ENCODE assay signal across 9 cellular contexts in the genomic region with DNA sequence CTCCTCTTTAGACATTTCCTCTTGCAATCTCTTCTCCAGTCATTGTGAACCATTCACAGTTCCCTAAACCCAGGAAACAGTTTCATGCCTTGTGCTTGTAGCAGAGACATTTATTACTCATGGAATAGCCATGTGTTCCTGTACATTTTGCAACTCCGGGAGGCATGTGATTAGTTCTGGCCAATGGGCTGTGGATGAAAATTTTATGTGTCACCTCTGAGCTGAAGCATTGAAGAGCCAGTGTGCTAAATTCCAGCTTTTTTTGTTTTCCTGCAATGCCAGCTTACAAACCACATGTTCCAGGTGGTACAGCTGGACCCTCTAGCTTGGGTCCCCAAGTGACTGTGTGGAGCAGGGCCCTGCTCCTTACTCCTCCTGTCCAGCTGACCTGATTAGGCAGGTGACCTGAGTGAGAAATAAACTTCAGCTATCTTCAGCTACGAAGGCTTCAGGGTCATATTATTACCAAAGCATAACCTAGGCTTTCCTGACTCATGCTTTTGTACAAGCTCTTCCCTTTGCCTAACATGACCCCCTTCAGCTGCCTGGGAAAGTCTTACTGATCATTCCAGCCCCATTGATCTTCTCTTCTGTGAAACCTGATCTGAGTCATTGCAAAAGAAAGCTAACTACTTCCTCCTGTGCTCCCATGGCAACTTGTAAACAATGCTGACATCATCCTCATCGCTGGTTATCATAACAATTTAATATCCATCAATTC.
DNase-seq lines count a peak whose midpoint lies in the region; ATAC-seq, FAIRE-seq and TF ChIP-seq lines count a peak whose summit lies in the region.
"Had no signal": no experiment of that assay in that cellular context is flagged by ENCODE, and none has a peak within 500 bp of the region (broad histone marks: within the 10 kb centered on the region; RNA-seq: fewer than 3 reads in every experiment).

No MANE protein-coding gene starts in this region.

- TF ChIP-seq POLR2A in IMR-90 (IDR thresholded peaks at IDR 0.05; ENCODE audit: low read depth, low read length): peak; percentile 64; the same call in 1 of the 2 replicates
- no peak for TF ChIP-seq POLR2A in right lobe of liver (IDR thresholded peaks at IDR 0.05)
- TF ChIP-seq POLR2A in tibial nerve (IDR thresholded peaks at IDR 0.05): no peak

- peak; percentile 16; the same call in 1 of the 2 replicates for TF ChIP-seq RAD21 in IMR-90 (IDR thresholded peaks at IDR 0.05; ENCODE audit: low read length)

- TF ChIP-seq CTCF in GM10266 (IDR thresholded peaks at IDR 0.05; ENCODE audit: control insufficient read depth, insufficient read depth, low read depth, missing control alignments): no peak
- TF ChIP-seq CTCF in IMR-90 (conservative IDR thresholded peaks at IDR 0.05; ENCODE audit: low read depth, low read length): no peak
- no peak for TF ChIP-seq CTCF in bronchial epithelial cell (IDR thresholded peaks at IDR 0.05; ENCODE audit: insufficient read depth, low read length, severe bottlenecking)
- no peak for TF ChIP-seq CTCF in right lobe of liver (IDR thresholded peaks at IDR 0.05)
- no peak for TF ChIP-seq CTCF in tibial nerve (IDR thresholded peaks at IDR 0.05)

- peak overlapping the region; percentile 86 for H3K18ac ChIP-seq in IMR-90 (ENCODE audit: low read depth, low read length)

- POLR2A ChIA-PET in IMR-90 (lab: Charles Lee; ENCODE audit: unreplicated experiment): no interaction called here

- H3K27me3 ChIP-seq in IMR-90 (ENCODE audit: control insufficient read depth, insufficient read depth, low read length) (no peaks in the 10 kb centered on the region), bronchial epithelial cell (ENCODE audit: control insufficient read depth, insufficient read depth, low read length) (no peaks in the 10 kb centered on the region), right lobe of liver (no peaks in the 10 kb centered on the region), tibial nerve (no peaks in the 10 kb centered on the region)

- peak overlapping the region; percentile 83 for H2AK9ac ChIP-seq in IMR-90 (replicated peaks; ENCODE audit: low read depth, low read length, poor library complexity)

- H2BK20ac ChIP-seq in IMR-90 (ENCODE audit: low read depth, low read length): peak overlapping the region; percentile 98

- peaks cover 17% of the 10 kb centered on the region for H3K9me1 ChIP-seq in IMR-90 (ENCODE audit: insufficient read depth, low read length)

- CTCF ChIA-PET in IMR-90 (lab: Yijun Ruan, JAX): interaction anchor here (0.6 to 1.6 kb wide), 5 partner anchors 10 to 771 kb away, joined by 3 to 8 read pairs (median 4); no protein-coding TSS in a partner anchor

- dilution Hi-C loops in IMR-90 (cut with HindIII; ENCODE audit: low sequenced_read_pairs, unreplicated experiment): no loop called here

- peak overlapping the region; percentile 88 for H4K91ac ChIP-seq in IMR-90 (ENCODE audit: insufficient read depth, low read depth, low read length)

- peak overlapping the region; percentile 69 for H4K5ac ChIP-seq in IMR-90 (ENCODE audit: low read depth, low read length)

- H3K56ac ChIP-seq in IMR-90 (ENCODE audit: extremely low read depth, insufficient read depth, low read length): peak overlapping the region; percentile 64

- H3K4me3 ChIP-seq in IMR-90 (ENCODE audit: insufficient read depth, low read depth, low read length) (no peak overlapping the region), bronchial epithelial cell (ENCODE audit: low read depth, low read length) (no peak overlapping the region), right lobe of liver (no peak overlapping the region), tibial nerve (no peak overlapping the region)

- WGBS in IMR-90 (ENCODE audit: extremely low coverage in 2 of 2, insufficient read length in 1 of 2), 2 experiments: 14% methylated on average over 2 of the region's 3 CpGs; no CpG with 5 or more reads in 1 of the 2 experiments
- WGBS in right lobe of liver (ENCODE audit: insufficient coverage, low coverage, low lambda C conversion rate, missing lambda C conversion rate): 17% methylated on average over 3 of the region's 3 CpGs
- WGBS in tibial nerve, 2 donors: 37 to 40% methylated on average over 3 of the region's 3 CpGs

- H2BK15ac ChIP-seq in IMR-90 (ENCODE audit: low read depth, low read length): peak overlapping the region; percentile 61; the same call in 2 of the 3 replicates

- H3K36me3 ChIP-seq in IMR-90 (ENCODE audit: control insufficient read depth, insufficient read depth, low read length): no peaks in the 10 kb centered on the region
- no peaks in the 10 kb centered on the region for H3K36me3 ChIP-seq in bronchial epithelial cell (ENCODE audit: control insufficient read depth, insufficient read depth, low read length)
- no peaks in the 10 kb centered on the region for H3K36me3 ChIP-seq in right lobe of liver
- no peaks in the 10 kb centered on the region for H3K36me3 ChIP-seq in tibial nerve

- peak overlapping the region; percentile 75 for H2AK5ac ChIP-seq in IMR-90 (ENCODE audit: low read depth, low read length)

- H3K4me1 ChIP-seq in IMR-90 (ENCODE audit: control insufficient read depth, insufficient read depth, low read length) (peaks cover 16% of the 10 kb centered on the region), right lobe of liver (peaks cover 0 to 36% (median 12%) of the 10 kb centered on the region in 4 donors), tibial nerve (peaks cover 0 to 31% (median 14%) of the 10 kb centered on the region in 4 donors)

- H2BK5ac ChIP-seq in IMR-90 (ENCODE audit: low read depth, low read length, poor library complexity, severe bottlenecking): peak overlapping the region; percentile 99

- H2AFZ ChIP-seq in IMR-90 (replicated peaks; ENCODE audit: low read length, poor library complexity): peak overlapping the region; percentile 86

- BruUV-seq in IMR-90 (replicated peaks; lab: Mats Ljungman, UMichigan): no TSS peak

- ATAC-seq in GM21825 (IDR thresholded peaks at IDR 0.05; ENCODE audit: unreplicated experiment) (peak; percentile 93), IMR-90 (ENCODE audit: low read depth) (peak; percentile 86), right lobe of liver (peak; percentile 48 to 76 (median 62))

- in situ Hi-C loops in IMR-90 (cut with MboI; ENCODE audit: low sequenced_read_pairs): no loop called here

- intact Hi-C loops in IMR-90 (cut with micrococcal nuclease) (loop anchor here (2.0 to 5.0 kb wide), 3 partner anchors 16 to 98 kb away; no protein-coding TSS in a partner anchor), right lobe of liver (cut with DNase I) (no loop called here)

- H3K4ac ChIP-seq in IMR-90 (ENCODE audit: low read depth, low read length): peak overlapping the region; percentile 95

- peaks cover 0 to 5% of the 10 kb centered on the region in 2 experiments; a peak in 1 of 4 replicates for H3K79me1 ChIP-seq in IMR-90 (ENCODE audit: low read depth in 1 of 2, low read length in 2 of 2)

- H3K27ac ChIP-seq in IMR-90 (ENCODE audit: insufficient read depth, low read length) (peak overlapping the region; percentile 93), right lobe of liver (peak overlapping the region; percentile 36 to 62 (median 47)), tibial nerve (peak overlapping the region in 3 of 4 donors; percentile 25 to 87 (median 59))

- H2BK120ac ChIP-seq in IMR-90 (ENCODE audit: low read depth, low read length): peak overlapping the region; percentile 96

- no peaks in the 10 kb centered on the region; the same call in 1 of the 2 replicates for H3K9me3 ChIP-seq in IMR-90 (ENCODE audit: control insufficient read depth, insufficient read depth, low read length)
- no peaks in the 10 kb centered on the region for H3K9me3 ChIP-seq in right lobe of liver
- H3K9me3 ChIP-seq in tibial nerve: peaks cover 0 to 5% (median 0%) of the 10 kb centered on the region in 4 donors

- H3K14ac ChIP-seq in IMR-90 (replicated peaks; ENCODE audit: low read depth, low read length): peak overlapping the region; percentile 90

- peak overlapping the region; percentile 91 for H3K23ac ChIP-seq in IMR-90 (ENCODE audit: low read depth, low read length)

- H4K8ac ChIP-seq in IMR-90 (ENCODE audit: low read depth in 2 of 2, low read length in 2 of 2): peak overlapping the region; percentile 11 to 94; a peak in 3 of 4 replicates

- DNase-seq in GM10266 (ENCODE audit: extremely low spot score) (peak; percentile 82), IMR-90 (peak; percentile 99), T follicular helper cell (ENCODE audit: low read depth) (peak; percentile 52), bronchial epithelial cell (ENCODE audit: low read depth) (peak; percentile 100), right lobe of liver (no peak), tibial nerve (ENCODE audit: low spot score in 2 of 2) (peak in 1 of 2 donors; percentile 73), RPMI8226 (no peak)

- H3K9ac ChIP-seq in IMR-90 (ENCODE audit: low read depth, low read length): no peak overlapping the region

- FAIRE-seq in bronchial epithelial cell (lab: Jason Lieb, UNC): no peak
- FAIRE-seq: colon had no signal

- peak in 1 of 2 donors; percentile 62 for TF ChIP-seq EP300 in tibial nerve (IDR thresholded peaks at IDR 0.05)

- peak overlapping the region; percentile 51 for H3K4me2 ChIP-seq in IMR-90 (ENCODE audit: low read depth, low read length)

- no peaks in the 10 kb centered on the region for H4K20me1 ChIP-seq in IMR-90 (ENCODE audit: insufficient read depth, low read length)

TF ChIP-seq in IMR-90, 13 proteins besides CTCF, POLR2A, EP300 and RAD21 (continues in another document):
- TF ChIP-seq SMC3 (IDR thresholded peaks at IDR 0.05; ENCODE audit: low read depth, low read length) (no peak; the same call in 1 of the 2 replicates), RCOR1 (IDR thresholded peaks at IDR 0.05; ENCODE audit: insufficient replicate concordance, low read length) (no peak), CHD1 (IDR thresholded peaks at IDR 0.05; ENCODE audit: low read depth, low read length) (peak; percentile 30; the same call in 1 of the 2 replicates), USF2 (IDR thresholded peaks at IDR 0.05; ENCODE audit: low read depth, low read length) (peak; percentile 98), MAZ (IDR thresholded peaks at IDR 0.05; ENCODE audit: borderline replicate concordance, low read depth, low read length) (no peak), CEBPB (IDR thresholded peaks at IDR 0.05; ENCODE audit: low read depth, low read length) (peak; percentile 99), MXI1 (IDR thresholded peaks at IDR 0.05; ENCODE audit: borderline replicate concordance, low read depth, low read length) (peak; percentile 83)

Comparison
In these comparisons a context has a peak if more than half of its experiments do, and no peak if none do; other contexts are left out.
1. DNase-seq: peak in GM10266 (single experiment), IMR-90 (single experiment), T follicular helper cell (single experiment) and bronchial epithelial cell (single experiment); none in right lobe of liver (0 of 3) and RPMI8226 (single experiment).
2. Peak in every context shown above with its lines, with median percentiles within 50 percentile points of each other: ATAC-seq and H3K27ac ChIP-seq.